In the genomic region with DNA sequence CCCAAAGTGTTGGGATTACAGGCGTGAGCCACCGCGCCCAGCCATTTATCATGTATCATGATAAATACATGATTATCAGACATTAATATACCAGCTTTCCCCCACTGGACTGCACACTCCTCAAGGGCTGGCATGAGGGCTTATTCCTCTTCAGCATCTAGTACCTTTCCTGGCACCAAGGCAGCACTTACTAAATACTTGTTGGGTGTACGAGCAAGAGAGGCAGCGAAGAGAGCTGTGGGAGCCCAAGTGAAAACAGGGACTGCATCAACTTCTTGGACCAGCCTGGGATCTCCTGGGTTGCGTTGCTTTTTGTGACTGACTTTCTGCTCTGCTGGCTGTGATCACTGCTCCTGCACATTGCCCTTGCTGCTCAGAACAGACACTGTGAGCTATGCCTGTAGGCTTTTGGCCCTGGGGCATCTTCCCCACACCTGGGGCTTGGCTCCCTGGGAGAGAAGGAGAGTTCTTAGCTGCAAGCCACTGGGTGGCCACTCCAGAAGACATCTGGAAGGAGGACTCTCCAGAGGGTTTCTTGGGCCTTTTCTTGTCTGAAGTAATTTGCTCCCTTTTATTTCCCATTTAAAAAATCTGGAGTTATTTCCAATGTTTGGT, we compare ENCODE assay signal across 25 cellular contexts.
A peak's percentile ranks its signal among the peaks of the same experiment; 100 is the strongest.
DNase-seq lines count a peak whose midpoint lies in the region; ATAC-seq and TF ChIP-seq lines count a peak whose summit lies in the region.
"Had no signal": no experiment of that assay in that cellular context is flagged by ENCODE, and none has a peak within 500 bp of the region (broad histone marks: within the 10 kb centered on the region; RNA-seq: fewer than 3 reads in every experiment).

No MANE protein-coding gene starts in this region.

- no peak overlapping the region for H3K4me3 ChIP-seq in mammary epithelial cell (replicated peaks in 1 of 3; ENCODE audit: insufficient read depth in 1 of 3, low read depth in 2 of 3, low read length in 3 of 3)
- H3K4me3 ChIP-seq in Karpas-422 (ENCODE audit: low read length): no peak overlapping the region
- no peak overlapping the region for H3K4me3 ChIP-seq in lower lobe of right lung
- H3K4me3 ChIP-seq: A549, K562, SJSA1 had no signal

- H3K27ac Mint-ChIP-seq in MCF 10A (ENCODE audit: low read depth, unreplicated experiment): peak overlapping the region; percentile 39

- H3K4me2 ChIP-seq in mammary epithelial cell (ENCODE audit: insufficient read depth, low read depth, low read length) (no peak overlapping the region), Karpas-422 (ENCODE audit: low read depth, low read length, poor library complexity, severe bottlenecking) (no peak overlapping the region)
- H3K4me2 ChIP-seq: A549 had no signal

- intact Hi-C loops in MCF 10A (cut with micrococcal nuclease): loop anchor here (10.0 kb wide), 1 partner anchor 254 kb away; no protein-coding TSS in a partner anchor
- intact Hi-C loops in mammary epithelial cell (cut with micrococcal nuclease): loop anchor here (5.0 kb wide), 2 partner anchors 92 to 162 kb away; no protein-coding TSS in a partner anchor
- intact Hi-C loops in lower lobe of right lung (cut with DNase I): no loop called here

- H3K4me3 Mint-ChIP-seq in MCF 10A (ENCODE audit: unreplicated experiment): no peak overlapping the region
- H3K4me3 Mint-ChIP-seq: CD4-positive, alpha-beta memory T cell had no signal

- no peaks in the 10 kb centered on the region for H3K27me3 ChIP-seq in mammary epithelial cell (ENCODE audit: insufficient read depth, low read length)
- H3K27me3 ChIP-seq in Karpas-422 (ENCODE audit: low read length): no peaks in the 10 kb centered on the region
- H3K27me3 ChIP-seq in lower lobe of right lung (ENCODE audit: low read depth): no peaks in the 10 kb centered on the region
- H3K27me3 ChIP-seq: SJSA1 had no signal

- H3K4me1 ChIP-seq in mammary epithelial cell (ENCODE audit: insufficient read depth, low read length): peaks cover 42% of the 10 kb centered on the region
- H3K4me1 ChIP-seq in Karpas-422 (ENCODE audit: low read length): peaks cover 88% of the 10 kb centered on the region
- H3K4me1 ChIP-seq in lower lobe of right lung: peaks cover 51% of the 10 kb centered on the region
- H3K4me1 ChIP-seq: Caco-2 had no signal

- peaks cover 22% of the 10 kb centered on the region for H3K4me1 Mint-ChIP-seq in MCF 10A (ENCODE audit: insufficient read depth, unreplicated experiment)

- H2AFZ ChIP-seq in mammary epithelial cell (ENCODE audit: low read depth, low read length) (no peak overlapping the region), Karpas-422 (ENCODE audit: low read length) (no peak overlapping the region)

- no peaks in the 10 kb centered on the region for H3K27me3 Mint-ChIP-seq in MCF 10A (ENCODE audit: insufficient read depth, unreplicated experiment)
- H3K27me3 Mint-ChIP-seq: CD4-positive, alpha-beta memory T cell had no signal

- H3K36me3 ChIP-seq in mammary epithelial cell (ENCODE audit: insufficient read depth, low read length) (no peaks in the 10 kb centered on the region), Karpas-422 (ENCODE audit: insufficient read depth, low read length) (peaks cover 18% of the 10 kb centered on the region; the same call in 1 of the 2 replicates), lower lobe of right lung (peaks cover 3% of the 10 kb centered on the region)

- H3K27ac ChIP-seq in mammary epithelial cell (ENCODE audit: insufficient read depth, low read depth, low read length) (no peak overlapping the region), Karpas-422 (ENCODE audit: low read length) (peak overlapping the region; percentile 100), lower lobe of right lung (no peak overlapping the region)
- H3K27ac ChIP-seq: SJSA1 had no signal

- DNase-seq in MCF 10A (ENCODE audit: unreplicated experiment): no peak
- DNase-seq in mammary epithelial cell: no peak
- no peak for DNase-seq in Karpas-422
- no peak for DNase-seq in lower lobe of right lung
- DNase-seq in globus pallidus (ENCODE audit: low spot score): no peak
- DNase-seq in KBM-7: no peak
- DNase-seq: C1 segment of cervical spinal cord; Caco-2; GF-D8; H7; NCI-H1417 treated with DMSO at 0.1 percent for 48 hours; NCI-H187 treated with DMSO at 0.1 percent for 48 hours; NCI-H2171 treated with DMSO at 0.1 percent for 48 hours; NCI-H446; NCI-H524 treated with DMSO at 0.1 percent for 48 hours; NCI-H82; NK-92 treated with Interleukin-12 subunit alpha and Interleukin-12 subunit beta, amount 100 ng/mL, for 24 hours; PC-3; Right ventricle myocardium superior had no signal

- H3K79me2 ChIP-seq in mammary epithelial cell (ENCODE audit: insufficient read depth, low read length) (no peaks in the 10 kb centered on the region), Karpas-422 (ENCODE audit: low read length) (peaks cover 36% of the 10 kb centered on the region)

- H4K20me1 ChIP-seq in mammary epithelial cell (ENCODE audit: insufficient read depth, low read length) (no peaks in the 10 kb centered on the region), Karpas-422 (ENCODE audit: insufficient read depth, low read depth, low read length) (no peaks in the 10 kb centered on the region)

- CTCF ChIA-PET in MCF 10A (lab: Yijun Ruan, JAX): interaction anchor here (0.6 to 1.7 kb wide), 4 partner anchors 8 to 177 kb away, joined by 3 to 5 read pairs (median 4); no protein-coding TSS in a partner anchor
- CTCF ChIA-PET in mammary epithelial cell (lab: Charles Lee; ENCODE audit: low non-redundant PET): no interaction called here

- no peak overlapping the region for H3K9ac ChIP-seq in mammary epithelial cell (ENCODE audit: insufficient read depth, low read length)
- 0 out of 2 replicates have a peak overlapping the region, but pooled peaks have one; percentile 7 for H3K9ac ChIP-seq in Karpas-422 (ENCODE audit: low read length)

- WGBS in mammary epithelial cell (ENCODE audit: low coverage, missing lambda C conversion rate): 100% methylated on average over 6 of the region's 6 CpGs

- no peaks in the 10 kb centered on the region for H3K9me3 ChIP-seq in mammary epithelial cell (replicated peaks; ENCODE audit: insufficient read depth, low read length)
- no peaks in the 10 kb centered on the region for H3K9me3 ChIP-seq in Karpas-422 (ENCODE audit: low read length)
- H3K9me3 ChIP-seq in lower lobe of right lung: no peaks in the 10 kb centered on the region
- H3K9me3 ChIP-seq: A549, Caco-2, SJSA1 had no signal

- TF ChIP-seq CTCF in MCF 10A (IDR thresholded peaks at IDR 0.05; ENCODE audit: unreplicated experiment) (no peak), mammary epithelial cell (conservative IDR thresholded peaks at IDR 0.05 in 1 of 2, IDR thresholded peaks at IDR 0.05 in 1 of 2; ENCODE audit: extremely low read depth in 1 of 2, insufficient read depth in 1 of 2, low read depth in 1 of 2, low read length in 2 of 2) (no peak), lower lobe of right lung (IDR thresholded peaks at IDR 0.05) (no peak)

- dilution Hi-C loops in mammary epithelial cell (cut with HindIII; ENCODE audit: low sequenced_read_pairs): no loop called here

- H3K36me3 Mint-ChIP-seq in MCF 10A (ENCODE audit: insufficient read depth, unreplicated experiment): peaks cover 4% of the 10 kb centered on the region

- BruUV-seq in MCF 10A (replicated peaks; lab: Mats Ljungman, UMichigan) (no TSS peak), mammary epithelial cell (replicated peaks; lab: Mats Ljungman, UMichigan) (no TSS peak)

- no peaks in the 10 kb centered on the region for H3K9me2 ChIP-seq in Karpas-422 (replicated peaks; ENCODE audit: insufficient read depth, low read length)

- no peaks in the 10 kb centered on the region for H3K9me3 Mint-ChIP-seq in MCF 10A (ENCODE audit: unreplicated experiment)
- H3K9me3 Mint-ChIP-seq: CD4-positive, alpha-beta memory T cell had no signal

- POLR2A ChIA-PET in MCF 10A (lab: Yijun Ruan, JAX): interaction anchor here (0.5 to 4.4 kb wide), 7 partner anchors 8 to 226 kb away, joined by 3 to 44 read pairs (median 18); a partner anchor contains a TSS

- ATAC-seq in lower lobe of right lung (peak; percentile 14 to 49), GM21576 (IDR thresholded peaks at IDR 0.05; ENCODE audit: unreplicated experiment) (no peak)
- ATAC-seq: A549, HepG2, K562, PC-3 had no signal

- in situ Hi-C loops in mammary epithelial cell (cut with MboI; ENCODE audit: low sequenced_read_pairs in 2 of 2) (loop anchor here in 1 of 2 donors (25.0 kb wide), 1 partner anchor 208 kb away; no protein-coding TSS in a partner anchor), KBM-7 (cut with MboI; ENCODE audit: low pct_unique_long_range_greater_than_20kb, low sequenced_read_pairs) (no loop called here)
